In genomic region chr12:125145196-125145595, GRCh38 we compare ENCODE assay signal across 17 cellular contexts. TPM values are rescaled to one million over a fixed set of nuclear protein-coding genes. Genes with fewer than 3 reads are reported as not detected.
"Had no signal": no experiment of that assay in that cellular context is flagged by ENCODE, and none has a peak within 500 bp of the region (broad histone marks: within the 10 kb centered on the region; RNA-seq: fewer than 3 reads in every experiment).

No MANE protein-coding gene starts in this region.

- H3K9me3 Mint-ChIP-seq: activated naive CD4-positive, alpha-beta T cell treated with anti-CD3 and anti-CD28 coated beads, Interleukin-2, amount 50 U/mL, for 72 hours; immature natural killer cell; stimulated activated effector memory CD8-positive, alpha-beta T cell treated with anti-CD3 and anti-CD28 coated beads, Interleukin-12 subunit alpha, Interleukin-12 subunit beta, amount 100 ng/mL, for 72 hours had no signal

- H3K27ac ChIP-seq: brain microvascular endothelial cell, epithelial cell of prostate, neutrophil, right atrium auricular region, tibial artery had no signal

- H3K27ac Mint-ChIP-seq: immature natural killer cell; stimulated activated effector memory CD8-positive, alpha-beta T cell treated with anti-CD3 and anti-CD28 coated beads, Interleukin-12 subunit alpha, Interleukin-12 subunit beta, amount 100 ng/mL, for 72 hours; T-helper 17 cell had no signal

- H3K27me3 Mint-ChIP-seq: naive B cell had no signal

- DNase-seq: activated CD4-positive, alpha-beta T cell treated with anti-CD3 and anti-CD28 coated beads, Interleukin-2, amount 50 U/mL, for 1 hour; activated CD4-positive, CD25-positive, alpha-beta regulatory T cell; activated effector memory CD4-positive, alpha-beta T cell treated with anti-CD3 and anti-CD28 coated beads, Interleukin-2, amount 50 U/mL, for 16 hours; amniotic stem cell; brain microvascular endothelial cell; immature natural killer cell; left cardiac atrium; naive B cell; T-helper 17 cell; tibial artery had no signal

- H3K36me3 Mint-ChIP-seq: activated naive CD4-positive, alpha-beta T cell treated with anti-CD3 and anti-CD28 coated beads, Interleukin-2, amount 50 U/mL, for 72 hours; immature natural killer cell had no signal

- H3K4me1 Mint-ChIP-seq: immature natural killer cell, T-helper 17 cell had no signal

- H3K27me3 ChIP-seq: brain microvascular endothelial cell, neutrophil, right atrium auricular region had no signal

- H3K4me1 ChIP-seq: tibial artery had no signal

- H3K9me3 ChIP-seq: neutrophil, right atrium auricular region, tibial artery had no signal

- H3K36me3 ChIP-seq: brain microvascular endothelial cell, neutrophil, right atrium auricular region, tibial artery had no signal

- H3K4me3 ChIP-seq: lung, right atrium auricular region, smooth muscle cell, tibial artery had no signal

- H3K4me3 Mint-ChIP-seq: immature natural killer cell; naive B cell; stimulated activated effector memory CD8-positive, alpha-beta T cell treated with anti-CD3 and anti-CD28 coated beads, Interleukin-12 subunit alpha, Interleukin-12 subunit beta, amount 100 ng/mL, for 72 hours; T-helper 17 cell had no signal

RNA-seq across cellular contexts. Expression of gene TMEM132B, which starts 41.0 kb away (rescaled TPM):
- total RNA-seq: activated naive CD4-positive, alpha-beta T cell treated with anti-CD3 and anti-CD28 coated beads, Interleukin-2, amount 50 U/mL, for 72 hours; smooth muscle cell; T-helper 17 cell had no signal
- polyA plus RNA-seq: immature natural killer cell had no signal
